8 cellular contexts compared by ENCODE assay signal in the genomic region with DNA sequence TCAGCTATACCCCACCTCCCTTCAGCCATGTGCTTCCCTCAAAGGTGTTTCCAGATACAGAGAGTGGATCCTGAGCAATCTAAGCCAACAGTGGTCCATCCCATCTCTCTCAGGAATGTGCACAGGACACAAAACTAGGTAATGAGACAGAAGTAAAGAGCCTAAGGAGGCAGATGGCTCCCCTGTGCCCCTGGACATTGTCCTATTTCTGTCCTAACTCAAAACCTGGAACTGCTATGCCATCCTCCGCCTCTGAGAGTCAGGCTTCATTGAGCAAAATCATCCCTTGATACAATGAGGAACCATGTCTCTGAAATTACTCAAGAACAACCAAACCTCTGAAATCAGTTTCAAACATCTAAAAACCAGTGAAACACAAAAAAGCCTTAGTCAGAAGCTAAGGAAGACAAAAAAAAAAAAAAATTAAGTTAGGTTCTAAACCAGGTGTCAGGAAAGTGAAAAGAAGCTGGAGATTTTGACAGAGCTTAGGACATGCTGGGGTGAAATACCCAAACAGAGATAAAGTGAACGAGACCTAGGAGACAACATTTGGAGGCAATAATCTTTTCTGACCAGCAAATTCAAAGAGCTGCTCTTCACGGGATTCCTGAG.
DNase-seq lines count a peak whose midpoint lies in the region; ATAC-seq and TF ChIP-seq lines count a peak whose summit lies in the region.

No MANE protein-coding gene starts in this region.

- H3K4me1 ChIP-seq in HCT116 (ENCODE audit: control insufficient read depth in 1 of 2, insufficient read depth in 2 of 2, low read length in 2 of 2), result no peaks in the 10 kb centered on the region
- H3K4me1 ChIP-seq in mammary epithelial cell (ENCODE audit: insufficient read depth, low read length), result peaks cover 3% of the 10 kb centered on the region
- H3K4me1 ChIP-seq in parathyroid adenoma, result peaks cover 20% of the 10 kb centered on the region

- RAD21 ChIA-PET in HCT116 (lab: Charles Lee; ENCODE audit: low non-redundant PET in 1 of 2, low total read pairs in 2 of 2, uncharacterized antibody in 2 of 2, unreplicated experiment in 2 of 2), result no interaction called here

- peak; percentile 51 for DNase-seq in activated CD4-positive, alpha-beta T cell treated with anti-CD3 and anti-CD28 coated beads for 36 hours
- no peak for DNase-seq in activated CD4-positive, alpha-beta T cell treated with anti-CD3 and anti-CD28 coated beads, Interleukin-2, amount 50 U/mL, for 4 hours
- DNase-seq in HCT116 (ENCODE audit: low read depth, low spot score) (no peak), NAMALWA (ENCODE audit: low spot score) (peak; percentile 62), mammary epithelial cell (no peak), HUDEP-2 (lab: John Stamatoyannopoulos, UW; ENCODE audit: unreplicated experiment in 76 of 76) (no peak), D341Med (ENCODE audit: low spot score) (no peak)

- no peaks in the 10 kb centered on the region for H3K9me2 ChIP-seq in HCT116 (ENCODE audit: insufficient read depth)

- 0 out of 6 replicates have a peak, but pooled peaks of 2 of the 3 experiments have one; percentile 11 to 13 for TF ChIP-seq CTCF in HCT116 (IDR thresholded peaks at IDR 0.05 in 2 of 3, conservative IDR thresholded peaks at IDR 0.05 in 1 of 3; ENCODE audit: borderline replicate concordance in 1 of 3, insufficient read depth in 1 of 3, low read depth in 2 of 3, low read length in 2 of 3)
- peak; percentile 12 to 52 for TF ChIP-seq CTCF in mammary epithelial cell (conservative IDR thresholded peaks at IDR 0.05 in 1 of 2, IDR thresholded peaks at IDR 0.05 in 1 of 2; ENCODE audit: extremely low read depth in 1 of 2, insufficient read depth in 1 of 2, low read depth in 1 of 2, low read length in 2 of 2)
- peak; percentile 53 for TF ChIP-seq CTCF in parathyroid adenoma (IDR thresholded peaks at IDR 0.05)

- intact Hi-C loops in activated CD4-positive, alpha-beta T cell treated with anti-CD3 and anti-CD28 coated beads for 36 hours (cut with DNase I, micrococcal nuclease), result loop anchor here (1.0 to 10.0 kb wide), 9 partner anchors 37 to 728 kb away; a partner anchor contains a TSS
- intact Hi-C loops in HCT116 (cut with micrococcal nuclease) (loop anchor here (1.0 kb wide), 1 partner anchor 68 kb away; no protein-coding TSS in a partner anchor), mammary epithelial cell (cut with micrococcal nuclease) (loop anchor here (1.0 kb wide), 1 partner anchor 68 kb away; no protein-coding TSS in a partner anchor)

- dilution Hi-C loops in mammary epithelial cell (cut with HindIII; ENCODE audit: low sequenced_read_pairs), result loop anchor here (5.0 kb wide), 1 partner anchor 95 kb away; no protein-coding TSS in a partner anchor

- WGBS in mammary epithelial cell (ENCODE audit: low coverage, missing lambda C conversion rate), result 93% methylated on average over 2 of the region's 3 CpGs

- no TSS peak for BruUV-seq in HCT116 (replicated peaks; lab: Mats Ljungman, UMichigan)
- no TSS peak for BruUV-seq in mammary epithelial cell (replicated peaks; lab: Mats Ljungman, UMichigan)

- TF ChIP-seq POLR2A in HCT116 (IDR thresholded peaks at IDR 0.05; ENCODE audit: borderline replicate concordance, extremely low read depth, insufficient read depth, insufficient read length), result no peak

- no peak overlapping the region for H3K4me2 ChIP-seq in HCT116 (ENCODE audit: low read length)
- no peak overlapping the region for H3K4me2 ChIP-seq in mammary epithelial cell (ENCODE audit: insufficient read depth, low read depth, low read length)
- no peak overlapping the region for H3K4me2 ChIP-seq in parathyroid adenoma (ENCODE audit: low read length)

- peak overlapping the region; percentile 95 for H3K27ac Mint-ChIP-seq in activated CD4-positive, alpha-beta T cell treated with anti-CD3 and anti-CD28 coated beads for 36 hours

- H3K36me3 ChIP-seq in HCT116 (ENCODE audit: control insufficient read depth in 1 of 2, insufficient read depth in 2 of 2, low read length in 2 of 2) (no peaks in the 10 kb centered on the region), mammary epithelial cell (ENCODE audit: insufficient read depth, low read length) (no peaks in the 10 kb centered on the region), parathyroid adenoma (ENCODE audit: control insufficient read depth, insufficient read depth, low read length) (no peaks in the 10 kb centered on the region)

- POLR2A ChIA-PET in activated CD4-positive, alpha-beta T cell treated with anti-CD3 and anti-CD28 coated beads for 36 hours (lab: Charles Lee), result interaction anchor here (0.6 to 2.4 kb wide), 7 partner anchors 32 to 357 kb away, joined by 3 to 10 read pairs (median 5); a partner anchor contains a TSS
- POLR2A ChIA-PET in HCT116 (lab: Charles Lee), result interaction anchor here (0.9 kb wide), 1 partner anchor 357 kb away, joined by 4 read pairs; a partner anchor contains a TSS

- H3K9me3 ChIP-seq in HCT116 (ENCODE audit: control insufficient read depth in 1 of 2, insufficient read depth in 1 of 2, low read depth in 1 of 2, low read length in 2 of 2) (no peaks in the 10 kb centered on the region), mammary epithelial cell (replicated peaks; ENCODE audit: insufficient read depth, low read length) (no peaks in the 10 kb centered on the region), parathyroid adenoma (ENCODE audit: control insufficient read depth, low read length) (no peaks in the 10 kb centered on the region)

- H3K36me3 Mint-ChIP-seq in activated CD4-positive, alpha-beta T cell treated with anti-CD3 and anti-CD28 coated beads for 36 hours (ENCODE audit: low read depth), result no peaks in the 10 kb centered on the region

- H4K20me1 ChIP-seq in HCT116 (ENCODE audit: insufficient read depth) (no peaks in the 10 kb centered on the region), mammary epithelial cell (ENCODE audit: insufficient read depth, low read length) (no peaks in the 10 kb centered on the region)

- H3K4me3 Mint-ChIP-seq in activated CD4-positive, alpha-beta T cell treated with anti-CD3 and anti-CD28 coated beads for 36 hours, result peak overlapping the region; percentile 40

- TF ChIP-seq RAD21 in HCT116 (IDR thresholded peaks at IDR 0.05; ENCODE audit: low read depth), result peak; percentile 36; the same call in 1 of the 2 replicates

- H3K4me3 ChIP-seq in HCT116 (replicated peaks in 1 of 2; ENCODE audit: low read depth in 1 of 2, low read length in 2 of 2) (no peak overlapping the region), mammary epithelial cell (replicated peaks in 1 of 3; ENCODE audit: insufficient read depth in 1 of 3, low read depth in 2 of 3, low read length in 3 of 3) (no peak overlapping the region), parathyroid adenoma (ENCODE audit: low read depth, low read length) (no peak overlapping the region)

- H3K27ac ChIP-seq in HCT116 (ENCODE audit: low read depth, low read length) (no peak overlapping the region), mammary epithelial cell (ENCODE audit: insufficient read depth, low read depth, low read length) (no peak overlapping the region), parathyroid adenoma (peak overlapping the region; percentile 50)

- H2AFZ ChIP-seq in HCT116 (ENCODE audit: low read depth, low read length, poor library complexity, severe bottlenecking) (no peak overlapping the region), mammary epithelial cell (ENCODE audit: low read depth, low read length) (no peak overlapping the region), parathyroid adenoma (peak overlapping the region; percentile 68)

- H3K79me2 ChIP-seq in HCT116 (ENCODE audit: insufficient read depth, low read length), result no peaks in the 10 kb centered on the region
- H3K79me2 ChIP-seq in mammary epithelial cell (ENCODE audit: insufficient read depth, low read length), result no peaks in the 10 kb centered on the region
- H3K79me2 ChIP-seq in parathyroid adenoma, result no peaks in the 10 kb centered on the region

- peaks cover 50% of the 10 kb centered on the region for H3K4me1 Mint-ChIP-seq in activated CD4-positive, alpha-beta T cell treated with anti-CD3 and anti-CD28 coated beads for 36 hours

- in situ Hi-C loops in mammary epithelial cell (cut with MboI; ENCODE audit: low sequenced_read_pairs in 2 of 2), result no loop called here

- no peak overlapping the region for H3K9ac ChIP-seq in HCT116 (ENCODE audit: low read length)
- H3K9ac ChIP-seq in mammary epithelial cell (ENCODE audit: insufficient read depth, low read length), result no peak overlapping the region
- H3K9ac ChIP-seq in parathyroid adenoma, result no peak overlapping the region

- CTCF ChIA-PET in activated CD4-positive, alpha-beta T cell treated with anti-CD3 and anti-CD28 coated beads for 36 hours (lab: Charles Lee), result interaction anchor here (0.7 to 5.6 kb wide), 27 partner anchors 8 to 1121 kb away, joined by 3 to 50 read pairs (median 4); no protein-coding TSS in a partner anchor
- CTCF ChIA-PET in HCT116 (lab: Charles Lee) (interaction anchor here (1.0 to 1.1 kb wide), 2 partner anchors 68 to 105 kb away, joined by 3 read pairs; no protein-coding TSS in a partner anchor), mammary epithelial cell (lab: Charles Lee; ENCODE audit: low non-redundant PET) (interaction anchor here (0.7 kb wide), 1 partner anchor 356 kb away, joined by 6 read pairs; no protein-coding TSS in a partner anchor)

- ATAC-seq in activated CD4-positive, alpha-beta T cell treated with anti-CD3 and anti-CD28 coated beads for 36 hours, result peak; percentile 65
- ATAC-seq in HCT116, result 0 out of 2 replicates have a peak, but pooled peaks have one; percentile 50

- H3K27me3 ChIP-seq in HCT116 (ENCODE audit: insufficient read depth, low read length), result no peaks in the 10 kb centered on the region
- no peaks in the 10 kb centered on the region for H3K27me3 ChIP-seq in mammary epithelial cell (ENCODE audit: insufficient read depth, low read length)
- H3K27me3 ChIP-seq in parathyroid adenoma (ENCODE audit: control insufficient read depth, insufficient read depth, low read length), result no peaks in the 10 kb centered on the region

- no peaks in the 10 kb centered on the region for H3K9me3 Mint-ChIP-seq in activated CD4-positive, alpha-beta T cell treated with anti-CD3 and anti-CD28 coated beads for 36 hours (ENCODE audit: low read depth)

- no peaks in the 10 kb centered on the region for H3K27me3 Mint-ChIP-seq in activated CD4-positive, alpha-beta T cell treated with anti-CD3 and anti-CD28 coated beads for 36 hours

TF ChIP-seq in HCT116, 20 proteins besides CTCF, POLR2A, EP300 and RAD21:
- no peak for TF ChIP-seq ZNF274 (IDR thresholded peaks at IDR 0.05; ENCODE audit: low read depth, low read length)
TF ChIP-seq in HCT116: peak in this region for 0.

Comparison
In these comparisons a context has a peak if more than half of its experiments do, and no peak if none do; other contexts are left out.
1. DNase-seq: peak in activated CD4-positive, alpha-beta T cell treated with anti-CD3 and anti-CD28 coated beads for 36 hours (single experiment) and NAMALWA (single experiment); none in activated CD4-positive, alpha-beta T cell treated with anti-CD3 and anti-CD28 coated beads, Interleukin-2, amount 50 U/mL, for 4 hours (0 of 2), HCT116 (single experiment), mammary epithelial cell (single experiment), HUDEP-2 (0 of 76) and D341Med (single experiment).
2. Peak in every context shown above with its lines, with median percentiles within 50 percentile points of each other: CTCF ChIP-seq.